ENCODE assay signal across 11 cellular contexts in the genomic region with DNA sequence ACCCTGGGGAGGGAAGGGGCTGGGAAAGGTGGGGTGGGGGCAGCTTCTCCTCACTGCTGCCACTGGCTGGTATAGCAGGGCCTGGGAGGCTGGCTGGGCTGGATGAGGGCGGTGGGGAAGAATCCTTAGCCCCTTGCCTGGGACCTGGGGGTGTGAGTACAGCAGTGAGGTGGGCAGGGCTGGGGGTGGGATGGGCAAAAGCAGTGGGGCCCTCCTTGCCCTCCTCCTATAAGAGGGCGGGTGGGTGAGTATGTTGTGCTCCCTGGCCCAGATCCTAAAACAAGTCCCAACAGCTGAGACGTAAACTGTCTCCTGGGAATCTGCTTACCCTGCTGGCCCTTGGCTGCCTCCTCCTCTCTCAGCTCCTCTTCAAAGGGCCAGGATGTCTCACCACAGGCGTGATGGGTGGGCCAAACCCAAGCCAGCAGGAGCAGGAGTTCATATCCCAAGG. TPM values are rescaled to one million over a fixed set of nuclear protein-coding genes. Genes with fewer than 3 reads are reported as not detected.
DNase-seq lines count a peak whose midpoint lies in the region; ATAC-seq and TF ChIP-seq lines count a peak whose summit lies in the region.
"Had no signal": no experiment of that assay in that cellular context is flagged by ENCODE, and none has a peak within 500 bp of the region (broad histone marks: within the 10 kb centered on the region; RNA-seq: fewer than 3 reads in every experiment).

No MANE protein-coding gene starts in this region.

- no peak overlapping the region for H2BK5ac ChIP-seq in trophoblast cell (ENCODE audit: low read depth, low read length, poor library complexity)

- no peak overlapping the region for H2BK120ac ChIP-seq in trophoblast cell (ENCODE audit: insufficient read depth, low read length, poor library complexity)

- peak overlapping the region in 1 of 2 donors; percentile 96 for H3K4me3 Mint-ChIP-seq in CD14-positive monocyte
- no peak overlapping the region for H3K4me3 Mint-ChIP-seq in stimulated activated naive B cell treated with anti-CD40 and anti-IgM and Interleukin-4, amounts not matched to agents 10 μg/mL and 1 μg/mL and 100 μg/mL, for 72 hours

- ATAC-seq in RWPE2 (ENCODE audit: low read depth): no peak
- no peak for ATAC-seq in stimulated activated naive B cell treated with anti-CD40 and anti-IgM and Interleukin-4, amounts not matched to agents 10 μg/mL and 1 μg/mL and 100 μg/mL, for 72 hours (replicated peaks)
- ATAC-seq in GM21723 (IDR thresholded peaks at IDR 0.05; ENCODE audit: unreplicated experiment): no peak

- H3K4ac ChIP-seq in trophoblast cell (ENCODE audit: low read depth, low read length): no peak overlapping the region

- peaks cover 70% of the 10 kb centered on the region for H3K4me1 Mint-ChIP-seq in CD14-positive monocyte
- peaks cover 38 to 55% of the 10 kb centered on the region in 2 donors for H3K4me1 Mint-ChIP-seq in stimulated activated naive B cell treated with anti-CD40 and anti-IgM and Interleukin-4, amounts not matched to agents 10 μg/mL and 1 μg/mL and 100 μg/mL, for 72 hours

- no peak overlapping the region for H4K8ac ChIP-seq in trophoblast cell (ENCODE audit: low read depth, low read length)

- H3K79me1 ChIP-seq in trophoblast cell (ENCODE audit: low read length): peaks cover 16% of the 10 kb centered on the region

- WGBS in trophoblast cell (ENCODE audit: extremely low coverage, insufficient coverage, insufficient read length): no CpG with 5 or more reads among the region's 4 CpGs

- H3K4me3 ChIP-seq in RWPE2 (ENCODE audit: severe bottlenecking) (no peak overlapping the region), trophoblast cell (ENCODE audit: low read depth, low read length) (no peak overlapping the region)

- intact Hi-C loops in CD14-positive monocyte (cut with micrococcal nuclease): no loop called here

- DNase-seq in CD14-positive monocyte (ENCODE audit: low spot score) (no peak), RWPE2 (ENCODE audit: low spot score) (no peak), fibroblast of gingiva (ENCODE audit: low read depth) (peak; percentile 14), trophoblast cell (peak; percentile 79), amniotic stem cell (lab: John Stamatoyannopoulos, UW) (no peak)
- no peak for DNase-seq in stimulated activated CD4-positive, alpha-beta T cell treated with anti-CD3 and anti-CD28 coated beads, Interleukin-4, amount 100 ng/mL, for 24 hours
- no peak for DNase-seq in stimulated activated naive B cell treated with anti-CD40 and anti-IgM and Interleukin-4, amounts not matched to agents 10 μg/mL and 1 μg/mL and 100 μg/mL, for 72 hours
- DNase-seq: NCI-H446, SW 1271 had no signal

- H3K36me3 Mint-ChIP-seq in CD14-positive monocyte: peaks cover 9 to 19% of the 10 kb centered on the region in 2 donors
- peaks cover 3 to 9% of the 10 kb centered on the region in 2 donors for H3K36me3 Mint-ChIP-seq in stimulated activated naive B cell treated with anti-CD40 and anti-IgM and Interleukin-4, amounts not matched to agents 10 μg/mL and 1 μg/mL and 100 μg/mL, for 72 hours

- H3K14ac ChIP-seq in trophoblast cell (ENCODE audit: low read length): no peak overlapping the region

- H4K91ac ChIP-seq in trophoblast cell (ENCODE audit: low read depth, low read length): no peak overlapping the region

- peak overlapping the region; percentile 97 to 100 (median 100) for H3K27ac Mint-ChIP-seq in CD14-positive monocyte
- no peak overlapping the region for H3K27ac Mint-ChIP-seq in stimulated activated naive B cell treated with anti-CD40 and anti-IgM and Interleukin-4, amounts not matched to agents 10 μg/mL and 1 μg/mL and 100 μg/mL, for 72 hours
- H3K27ac Mint-ChIP-seq: progenitor cell of endocrine pancreas had no signal

- no peak overlapping the region for H4K12ac ChIP-seq in trophoblast cell (ENCODE audit: low read depth, low read length)

- peaks cover 17% of the 10 kb centered on the region for H3K4me1 ChIP-seq in RWPE2 (ENCODE audit: insufficient read depth, poor library complexity, severe bottlenecking)
- peaks cover 9 to 18% of the 10 kb centered on the region in 2 experiments for H3K4me1 ChIP-seq in trophoblast cell (ENCODE audit: control insufficient read depth in 1 of 2, insufficient read depth in 2 of 2, low read length in 2 of 2)

- TF ChIP-seq CTCF in CD14-positive monocyte (IDR thresholded peaks at IDR 0.05) (no peak), RWPE2 (IDR thresholded peaks at IDR 0.05; ENCODE audit: poor library complexity, severe bottlenecking) (no peak)

- no peak overlapping the region for H3K9ac ChIP-seq in trophoblast cell (ENCODE audit: low read length)

- H3K18ac ChIP-seq in trophoblast cell (ENCODE audit: low read length): no peak overlapping the region

- no peak overlapping the region for H2BK12ac ChIP-seq in trophoblast cell (ENCODE audit: low read length)

- peaks cover 11% of the 10 kb centered on the region for H3K79me2 ChIP-seq in trophoblast cell (ENCODE audit: control insufficient read depth, insufficient read depth, low read length, poor library complexity)

- H3K27me3 Mint-ChIP-seq in CD14-positive monocyte (ENCODE audit: low read depth in 3 of 3): peaks cover 0 to 2% (median 2%) of the 10 kb centered on the region in 3 donors
- no peaks in the 10 kb centered on the region for H3K27me3 Mint-ChIP-seq in stimulated activated naive B cell treated with anti-CD40 and anti-IgM and Interleukin-4, amounts not matched to agents 10 μg/mL and 1 μg/mL and 100 μg/mL, for 72 hours
- H3K27me3 Mint-ChIP-seq: progenitor cell of endocrine pancreas had no signal

- no peaks in the 10 kb centered on the region for H3K9me3 Mint-ChIP-seq in CD14-positive monocyte
- no peaks in the 10 kb centered on the region for H3K9me3 Mint-ChIP-seq in stimulated activated naive B cell treated with anti-CD40 and anti-IgM and Interleukin-4, amounts not matched to agents 10 μg/mL and 1 μg/mL and 100 μg/mL, for 72 hours

- no peak overlapping the region for H2AFZ ChIP-seq in trophoblast cell (ENCODE audit: insufficient read depth, low read length, poor library complexity)

- no peak overlapping the region for H2AK5ac ChIP-seq in trophoblast cell (ENCODE audit: low read length)

- H3K36me3 ChIP-seq in RWPE2 (ENCODE audit: low read depth) (no peaks in the 10 kb centered on the region; the same call in 1 of the 2 replicates), trophoblast cell (ENCODE audit: control insufficient read depth in 1 of 2, insufficient read depth in 2 of 2, low read length in 2 of 2) (peaks cover 7 to 11% of the 10 kb centered on the region in 2 experiments)

- no peak overlapping the region for H3K4me2 ChIP-seq in trophoblast cell (ENCODE audit: low read length)

- H3K23ac ChIP-seq in trophoblast cell (ENCODE audit: low read length): no peak overlapping the region

- no peaks in the 10 kb centered on the region for H3K9me3 ChIP-seq in RWPE2 (ENCODE audit: severe bottlenecking)
- peaks cover 2% of the 10 kb centered on the region for H3K9me3 ChIP-seq in trophoblast cell (ENCODE audit: insufficient read depth, low read depth, low read length)

- H3K27ac ChIP-seq in RWPE2 (ENCODE audit: poor library complexity, severe bottlenecking) (peak overlapping the region; percentile 15), trophoblast cell (ENCODE audit: low read depth, low read length) (no peak overlapping the region)

- no peaks in the 10 kb centered on the region for H3K27me3 ChIP-seq in RWPE2 (ENCODE audit: insufficient read depth, poor library complexity, severe bottlenecking)
- H3K27me3 ChIP-seq in trophoblast cell (ENCODE audit: insufficient read depth, low read length): no peaks in the 10 kb centered on the region

RNA-seq across cellular contexts. Expression of a gene that starts 2.2 kb away (rescaled TPM):
- 1 to 10 TPM; 3.7 to 6.8 TPM for polyA plus RNA-seq in CD14-positive monocyte
- polyA plus RNA-seq in trophoblast cell (2013): 14.2 and 14.8 TPM in 2 replicates

RNA-seq across cellular contexts. Expression of a gene that starts 16.9 kb away (rescaled TPM):
- 1 to 10 TPM in 1 of 2 donors, under 1 TPM in 1; 0.71 to 1.2 TPM for polyA plus RNA-seq in CD14-positive monocyte
- polyA plus RNA-seq in trophoblast cell (2013): 1.9 and 2.1 TPM in 2 replicates

Comparison
In these comparisons a context has a peak if more than half of its experiments do, and no peak if none do; other contexts are left out.
1. DNase-seq: peak in fibroblast of gingiva (single experiment) and trophoblast cell (2 of 2); none in CD14-positive monocyte (single experiment), RWPE2 (single experiment), stimulated activated CD4-positive, alpha-beta T cell treated with anti-CD3 and anti-CD28 coated beads, Interleukin-4, amount 100 ng/mL, for 24 hours (single experiment), stimulated activated naive B cell treated with anti-CD40 and anti-IgM and Interleukin-4, amounts not matched to agents 10 μg/mL and 1 μg/mL and 100 μg/mL, for 72 hours (single experiment) and amniotic stem cell (single experiment).